8 cellular contexts compared by ENCODE assay signal in genomic region chr22:28799834-28800307, GRCh38. TPM values are rescaled to one million over a fixed set of nuclear protein-coding genes. Genes with fewer than 3 reads are reported as not detected.
A peak's percentile ranks its signal among the peaks of the same experiment; 100 is the strongest.
DNase-seq lines count a peak whose midpoint lies in the region; ATAC-seq and TF ChIP-seq lines count a peak whose summit lies in the region.

No MANE protein-coding gene starts in this region.

- peak overlapping the region; percentile 74 for H3K9ac ChIP-seq in neural cell (ENCODE audit: low read length)

- no peak for TF ChIP-seq RAD21 in neural cell (conservative IDR thresholded peaks at IDR 0.05)

- H3K36me3 ChIP-seq in neural cell (ENCODE audit: insufficient read depth, low read length): no peaks in the 10 kb centered on the region

- no peaks in the 10 kb centered on the region for H3F3A ChIP-seq in neural cell (ENCODE audit: insufficient read depth, low read length, poor library complexity, severe bottlenecking)

- peak; percentile 17 for ATAC-seq in GM21619 (IDR thresholded peaks at IDR 0.05; ENCODE audit: unreplicated experiment)
- peak; percentile 33 for ATAC-seq in foreskin keratinocyte
- ATAC-seq in GM18520 (IDR thresholded peaks at IDR 0.05; ENCODE audit: unreplicated experiment): no peak

- peaks cover 70% of the 10 kb centered on the region for H3K36me3 Mint-ChIP-seq in activated T-helper 2 cell treated with anti-CD3 and anti-CD28 coated beads, Interferon-gamma antibody, Interleukin-2, Interleukin-4, amounts not matched to agents 10 μg/mL and 5 μg/mL and 100 μg/mL, durations not matched to agents 14 hours and 24 hours and 36 hours (ENCODE audit: low read depth)

- no peaks in the 10 kb centered on the region for H4K20me1 ChIP-seq in neural cell (ENCODE audit: insufficient read depth)

- H3K4me1 Mint-ChIP-seq in activated T-helper 2 cell treated with anti-CD3 and anti-CD28 coated beads, Interferon-gamma antibody, Interleukin-2, Interleukin-4, amounts not matched to agents 10 μg/mL and 5 μg/mL and 100 μg/mL, durations not matched to agents 14 hours and 24 hours and 36 hours (ENCODE audit: low read depth): peaks cover 42% of the 10 kb centered on the region

- H3K27ac ChIP-seq in foreskin keratinocyte (peak overlapping the region; percentile 97), neural cell (ENCODE audit: low read length) (peak overlapping the region; percentile 29)

- no peaks in the 10 kb centered on the region for H3K27me3 Mint-ChIP-seq in activated T-helper 2 cell treated with anti-CD3 and anti-CD28 coated beads, Interferon-gamma antibody, Interleukin-2, Interleukin-4, amounts not matched to agents 10 μg/mL and 5 μg/mL and 100 μg/mL, durations not matched to agents 14 hours and 24 hours and 36 hours (ENCODE audit: low read depth)

- peak overlapping the region; percentile 99 for H3K4me3 Mint-ChIP-seq in activated T-helper 2 cell treated with anti-CD3 and anti-CD28 coated beads, Interferon-gamma antibody, Interleukin-2, Interleukin-4, amounts not matched to agents 10 μg/mL and 5 μg/mL and 100 μg/mL, durations not matched to agents 14 hours and 24 hours and 36 hours (ENCODE audit: low read depth)

- no peak for TF ChIP-seq EP300 in neural cell (conservative IDR thresholded peaks at IDR 0.05; ENCODE audit: poor library complexity, severe bottlenecking)

- H3K27me3 ChIP-seq in foreskin keratinocyte (no peaks in the 10 kb centered on the region), neural cell (ENCODE audit: insufficient read depth, low read depth, low read length) (no peaks in the 10 kb centered on the region)

- peak overlapping the region; percentile 70 for H3K4me2 ChIP-seq in neural cell (ENCODE audit: low read length)

- peaks cover 12% of the 10 kb centered on the region for H3K4me1 ChIP-seq in foreskin keratinocyte

- H3K9me3 ChIP-seq in neural cell (ENCODE audit: low read length): no peaks in the 10 kb centered on the region

- H3K79me2 ChIP-seq in neural cell (replicated peaks; ENCODE audit: insufficient read depth, low read length): peaks cover 9% of the 10 kb centered on the region

- peak overlapping the region; percentile 45 for H2AFZ ChIP-seq in neural cell (ENCODE audit: low read depth, low read length)

- peak overlapping the region; percentile 96 for H3K4me3 ChIP-seq in neural cell (ENCODE audit: low read length)

- no peaks in the 10 kb centered on the region for H3K9me2 ChIP-seq in neural cell (ENCODE audit: insufficient read depth, low read length)

- no peaks in the 10 kb centered on the region for H3K9me3 Mint-ChIP-seq in activated T-helper 2 cell treated with anti-CD3 and anti-CD28 coated beads, Interferon-gamma antibody, Interleukin-2, Interleukin-4, amounts not matched to agents 10 μg/mL and 5 μg/mL and 100 μg/mL, durations not matched to agents 14 hours and 24 hours and 36 hours

- DNase-seq in EL: peak; percentile 57
- peak; percentile 45 for DNase-seq in HuH-7.5 (ENCODE audit: low spot score)
- DNase-seq in activated T-helper 2 cell treated with anti-CD3 and anti-CD28 coated beads, Interferon-gamma antibody, Interleukin-2, Interleukin-4, amounts not matched to agents 10 μg/mL and 5 μg/mL and 100 μg/mL, durations not matched to agents 14 hours and 24 hours and 36 hours (ENCODE audit: low spot score): no peak
- DNase-seq in foreskin keratinocyte: peak; percentile 15 to 39
- no peak for DNase-seq in NCI-H774 (lab: John Stamatoyannopoulos, UW)

- H3K27ac Mint-ChIP-seq in activated T-helper 2 cell treated with anti-CD3 and anti-CD28 coated beads, Interferon-gamma antibody, Interleukin-2, Interleukin-4, amounts not matched to agents 10 μg/mL and 5 μg/mL and 100 μg/mL, durations not matched to agents 14 hours and 24 hours and 36 hours: peak overlapping the region; percentile 97

- intact Hi-C loops in activated T-helper 2 cell treated with anti-CD3 and anti-CD28 coated beads, Interferon-gamma antibody, Interleukin-2, Interleukin-4, amounts not matched to agents 10 μg/mL and 5 μg/mL and 100 μg/mL, durations not matched to agents 14 hours and 24 hours and 36 hours (cut with micrococcal nuclease): loop anchor here (1.0 to 5.0 kb wide), 5 partner anchors 11 to 467 kb away; partner anchors contain the start of genes CHEK2, EWSR1 and RHBDD3

- TF ChIP-seq CTCF in foreskin keratinocyte (conservative IDR thresholded peaks at IDR 0.05) (no peak), neural cell (IDR thresholded peaks at IDR 0.05; ENCODE audit: poor library complexity, severe bottlenecking) (no peak)

TF ChIP-seq in neural cell, 6 proteins besides CTCF, POLR2A, EP300 and RAD21:
- TF ChIP-seq POLR2AphosphoS5 (IDR thresholded peaks at IDR 0.05) (no peak), SMC3 (conservative IDR thresholded peaks at IDR 0.05; ENCODE audit: poor library complexity) (no peak), EZH2 (IDR thresholded peaks at IDR 0.05; ENCODE audit: borderline replicate concordance, insufficient read depth, low read length, poor library complexity, severe bottlenecking) (no peak), REST (IDR thresholded peaks at IDR 0.05; ENCODE audit: borderline replicate concordance) (no peak), MXI1 (conservative IDR thresholded peaks at IDR 0.05; ENCODE audit: poor library complexity, severe bottlenecking) (no peak), TAF1 (IDR thresholded peaks at IDR 0.05; ENCODE audit: low read depth) (no peak)

RNA-seq across cellular contexts. Expression of gene XBP1, which starts 0.5 kb away (rescaled TPM):
- 146 and 152 TPM in 2 replicates for total RNA-seq in activated T-helper 2 cell treated with anti-CD3 and anti-CD28 coated beads, Interferon-gamma antibody, Interleukin-2, Interleukin-4, amounts not matched to agents 10 μg/mL and 5 μg/mL and 100 μg/mL, durations not matched to agents 14 hours and 24 hours and 36 hours
- 107 and 139 TPM in 2 replicates for total RNA-seq in foreskin keratinocyte
- polyA plus RNA-seq in foreskin keratinocyte (88.5 and 106 TPM in 2 replicates), neural cell (14.7 and 19.0 TPM in 2 replicates)
- 28.8 and 29.5 TPM in 2 replicates for polyA minus RNA-seq in neural cell

RNA-seq across cellular contexts. Expression of gene CCDC117, which starts 27.4 kb away (rescaled TPM):
- 33.9 and 38.6 TPM in 2 replicates for total RNA-seq in activated T-helper 2 cell treated with anti-CD3 and anti-CD28 coated beads, Interferon-gamma antibody, Interleukin-2, Interleukin-4, amounts not matched to agents 10 μg/mL and 5 μg/mL and 100 μg/mL, durations not matched to agents 14 hours and 24 hours and 36 hours
- total RNA-seq in foreskin keratinocyte: 12.6 and 15.4 TPM in 2 replicates
- 4.5 and 6.2 TPM in 2 replicates for polyA plus RNA-seq in foreskin keratinocyte
- 23.1 and 24.8 TPM in 2 replicates for polyA plus RNA-seq in neural cell
- polyA minus RNA-seq in neural cell: 32.6 and 34.2 TPM in 2 replicates

RNA-seq across cellular contexts. Expression of gene HSCB, which starts 58.0 kb away (rescaled TPM):
- 14.1 and 14.6 TPM in 2 replicates for total RNA-seq in activated T-helper 2 cell treated with anti-CD3 and anti-CD28 coated beads, Interferon-gamma antibody, Interleukin-2, Interleukin-4, amounts not matched to agents 10 μg/mL and 5 μg/mL and 100 μg/mL, durations not matched to agents 14 hours and 24 hours and 36 hours
- total RNA-seq in foreskin keratinocyte: 9.3 and 12.0 TPM in 2 replicates
- polyA plus RNA-seq in foreskin keratinocyte: 13.8 and 14.4 TPM in 2 replicates
- polyA plus RNA-seq in neural cell: 22.4 and 26.7 TPM in 2 replicates
- 3.2 and 4.2 TPM in 2 replicates for polyA minus RNA-seq in neural cell

RNA-seq across cellular contexts. Expression of gene CHEK2, which starts 58.3 kb away (rescaled TPM):
- 33.7 and 33.8 TPM in 2 replicates for total RNA-seq in activated T-helper 2 cell treated with anti-CD3 and anti-CD28 coated beads, Interferon-gamma antibody, Interleukin-2, Interleukin-4, amounts not matched to agents 10 μg/mL and 5 μg/mL and 100 μg/mL, durations not matched to agents 14 hours and 24 hours and 36 hours
- 22.4 and 22.5 TPM in 2 replicates for total RNA-seq in foreskin keratinocyte
- polyA plus RNA-seq in foreskin keratinocyte (20.4 and 25.2 TPM in 2 replicates), neural cell (3.1 and 3.4 TPM in 2 replicates)
- polyA minus RNA-seq in neural cell: 1.9 and 5.2 TPM in 2 replicates

Comparison
In these comparisons a context has a peak if more than half of its experiments do, and no peak if none do; other contexts are left out.
1. DNase-seq: peak in EL (single experiment), HuH-7.5 (single experiment) and foreskin keratinocyte (2 of 2); none in activated T-helper 2 cell treated with anti-CD3 and anti-CD28 coated beads, Interferon-gamma antibody, Interleukin-2, Interleukin-4, amounts not matched to agents 10 μg/mL and 5 μg/mL and 100 μg/mL, durations not matched to agents 14 hours and 24 hours and 36 hours (single experiment) and NCI-H774 (single experiment).